ENCODE assay signal across 1 cellular context in genomic region chr9:133417541-133418461, GRCh38.
TF ChIP-seq lines count a peak whose summit lies in the region.

A gene with protein sequence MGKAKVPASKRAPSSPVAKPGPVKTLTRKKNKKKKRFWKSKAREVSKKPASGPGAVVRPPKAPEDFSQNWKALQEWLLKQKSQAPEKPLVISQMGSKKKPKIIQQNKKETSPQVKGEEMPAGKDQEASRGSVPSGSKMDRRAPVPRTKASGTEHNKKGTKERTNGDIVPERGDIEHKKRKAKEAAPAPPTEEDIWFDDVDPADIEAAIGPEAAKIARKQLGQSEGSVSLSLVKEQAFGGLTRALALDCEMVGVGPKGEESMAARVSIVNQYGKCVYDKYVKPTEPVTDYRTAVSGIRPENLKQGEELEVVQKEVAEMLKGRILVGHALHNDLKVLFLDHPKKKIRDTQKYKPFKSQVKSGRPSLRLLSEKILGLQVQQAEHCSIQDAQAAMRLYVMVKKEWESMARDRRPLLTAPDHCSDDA (minus strand): TSS chr9:133418010. CDS start chr9:133417844, 166 bp downstream.

TF ChIP-seq in HepG2, 621 proteins besides CTCF, POLR2A, EP300 and RAD21 (continued from another document and continues in another):
- TF ChIP-seq, protein P1, sequence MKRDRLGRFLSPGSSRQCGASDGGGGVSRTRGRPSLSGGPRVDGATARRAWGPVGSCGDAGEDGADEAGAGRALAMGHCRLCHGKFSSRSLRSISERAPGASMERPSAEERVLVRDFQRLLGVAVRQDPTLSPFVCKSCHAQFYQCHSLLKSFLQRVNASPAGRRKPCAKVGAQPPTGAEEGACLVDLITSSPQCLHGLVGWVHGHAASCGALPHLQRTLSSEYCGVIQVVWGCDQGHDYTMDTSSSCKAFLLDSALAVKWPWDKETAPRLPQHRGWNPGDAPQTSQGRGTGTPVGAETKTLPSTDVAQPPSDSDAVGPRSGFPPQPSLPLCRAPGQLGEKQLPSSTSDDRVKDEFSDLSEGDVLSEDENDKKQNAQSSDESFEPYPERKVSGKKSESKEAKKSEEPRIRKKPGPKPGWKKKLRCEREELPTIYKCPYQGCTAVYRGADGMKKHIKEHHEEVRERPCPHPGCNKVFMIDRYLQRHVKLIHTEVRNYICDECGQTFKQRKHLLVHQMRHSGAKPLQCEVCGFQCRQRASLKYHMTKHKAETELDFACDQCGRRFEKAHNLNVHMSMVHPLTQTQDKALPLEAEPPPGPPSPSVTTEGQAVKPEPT (CRISPR knock-in tag; IDR thresholded peaks at IDR 0.05; ENCODE audit: low read depth) = peak; percentile 60; the same call in 1 of the 2 replicates
- no peak for TF ChIP-seq ZNF570 (CRISPR knock-in tag; IDR thresholded peaks at IDR 0.05; ENCODE audit: borderline replicate concordance)
- TF ChIP-seq ZNF124 (CRISPR knock-in tag; IDR thresholded peaks at IDR 0.05) = peak; percentile 78; the same call in 1 of the 2 replicates
- peak; percentile 95 for TF ChIP-seq MTA1 (CRISPR knock-in tag; IDR thresholded peaks at IDR 0.05; ENCODE audit: borderline replicate concordance)
- peak; percentile 51; the same call in 1 of the 2 replicates for TF ChIP-seq ZNF274 (CRISPR knock-in tag; IDR thresholded peaks at IDR 0.05)
- peak; percentile 51; the same call in 1 of the 2 replicates for TF ChIP-seq MIER3 (CRISPR knock-in tag; IDR thresholded peaks at IDR 0.05; ENCODE audit: borderline replicate concordance)
- TF ChIP-seq, protein P2, sequence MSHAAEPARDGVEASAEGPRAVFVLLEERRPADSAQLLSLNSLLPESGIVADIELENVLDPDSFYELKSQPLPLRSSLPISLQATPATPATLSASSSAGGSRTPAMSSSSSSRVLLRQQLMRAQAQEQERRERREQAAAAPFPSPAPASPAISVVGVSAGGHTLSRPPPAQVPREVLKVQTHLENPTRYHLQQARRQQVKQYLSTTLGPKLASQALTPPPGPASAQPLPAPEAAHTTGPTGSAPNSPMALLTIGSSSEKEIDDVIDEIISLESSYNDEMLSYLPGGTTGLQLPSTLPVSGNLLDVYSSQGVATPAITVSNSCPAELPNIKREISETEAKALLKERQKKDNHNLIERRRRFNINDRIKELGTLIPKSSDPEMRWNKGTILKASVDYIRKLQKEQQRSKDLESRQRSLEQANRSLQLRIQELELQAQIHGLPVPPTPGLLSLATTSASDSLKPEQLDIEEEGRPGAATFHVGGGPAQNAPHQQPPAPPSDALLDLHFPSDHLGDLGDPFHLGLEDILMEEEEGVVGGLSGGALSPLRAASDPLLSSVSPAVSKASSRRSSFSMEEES (CRISPR knock-in tag; IDR thresholded peaks at IDR 0.05) = peak; percentile 39; the same call in 1 of the 2 replicates
- TF ChIP-seq, protein P3, sequence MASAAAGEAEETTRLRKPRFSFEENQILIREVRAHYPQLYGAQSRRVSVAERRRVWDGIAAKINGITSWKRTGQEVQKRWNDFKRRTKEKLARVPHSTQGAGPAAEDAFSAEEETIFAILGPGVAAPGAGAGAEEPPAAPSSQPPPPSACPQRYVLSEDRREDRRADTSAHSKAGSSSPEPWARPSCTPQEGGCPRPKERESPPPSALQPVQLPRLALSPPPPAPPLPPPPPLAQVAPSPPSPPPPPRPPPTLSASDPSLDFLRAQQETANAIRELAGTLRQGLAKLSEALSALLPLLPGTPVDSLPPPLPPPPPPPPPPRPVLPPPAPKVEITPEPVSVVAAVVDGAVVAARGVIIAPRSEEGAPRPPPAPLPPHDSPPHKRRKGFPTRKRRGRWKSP (CRISPR knock-in tag; IDR thresholded peaks at IDR 0.05) = peak; percentile 70; the same call in 1 of the 2 replicates
- TF ChIP-seq, protein P4, sequence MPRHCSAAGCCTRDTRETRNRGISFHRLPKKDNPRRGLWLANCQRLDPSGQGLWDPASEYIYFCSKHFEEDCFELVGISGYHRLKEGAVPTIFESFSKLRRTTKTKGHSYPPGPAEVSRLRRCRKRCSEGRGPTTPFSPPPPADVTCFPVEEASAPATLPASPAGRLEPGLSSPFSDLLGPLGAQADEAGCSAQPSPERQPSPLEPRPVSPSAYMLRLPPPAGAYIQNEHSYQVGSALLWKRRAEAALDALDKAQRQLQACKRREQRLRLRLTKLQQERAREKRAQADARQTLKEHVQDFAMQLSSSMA (CRISPR knock-in tag; IDR thresholded peaks at IDR 0.05) = peak; percentile 46; the same call in 1 of the 2 replicates
- peak in 1 of 2 experiments; percentile 87; a peak in 2 of 4 replicates for TF ChIP-seq ATF4 (CRISPR knock-in tag; IDR thresholded peaks at IDR 0.05)
- no peak for TF ChIP-seq ZFP62 (CRISPR knock-in tag; IDR thresholded peaks at IDR 0.05)
- peak; percentile 81; the same call in 1 of the 2 replicates for TF ChIP-seq ZNF572 (CRISPR knock-in tag; IDR thresholded peaks at IDR 0.05)
- TF ChIP-seq GTF3A (CRISPR knock-in tag; conservative IDR thresholded peaks at IDR 0.05) = no peak; the same call in 1 of the 2 replicates
- TF ChIP-seq ZNF138 (CRISPR knock-in tag; IDR thresholded peaks at IDR 0.05; ENCODE audit: low read depth) = peak; percentile 55; the same call in 1 of the 2 replicates
- TF ChIP-seq NR0B2 (CRISPR knock-in tag; IDR thresholded peaks at IDR 0.05) = peak; percentile 75; the same call in 1 of the 2 replicates
- no peak for TF ChIP-seq ZBTB1 (CRISPR knock-in tag; IDR thresholded peaks at IDR 0.05; ENCODE audit: borderline replicate concordance)
- TF ChIP-seq SALL2 (CRISPR knock-in tag; IDR thresholded peaks at IDR 0.05) = peak; percentile 83
- 0 out of 2 replicates have a peak, but pooled peaks have one; percentile 36 for TF ChIP-seq ZNF180 (CRISPR knock-in tag; IDR thresholded peaks at IDR 0.05; ENCODE audit: borderline replicate concordance, low read depth)
- peak; percentile 99 for TF ChIP-seq NR2C2 (CRISPR knock-in tag; IDR thresholded peaks at IDR 0.05; ENCODE audit: borderline replicate concordance)
- peak; percentile 48; the same call in 1 of the 2 replicates for TF ChIP-seq ZNF609 (CRISPR knock-in tag; IDR thresholded peaks at IDR 0.05; ENCODE audit: borderline replicate concordance)
- TF ChIP-seq, protein P5, sequence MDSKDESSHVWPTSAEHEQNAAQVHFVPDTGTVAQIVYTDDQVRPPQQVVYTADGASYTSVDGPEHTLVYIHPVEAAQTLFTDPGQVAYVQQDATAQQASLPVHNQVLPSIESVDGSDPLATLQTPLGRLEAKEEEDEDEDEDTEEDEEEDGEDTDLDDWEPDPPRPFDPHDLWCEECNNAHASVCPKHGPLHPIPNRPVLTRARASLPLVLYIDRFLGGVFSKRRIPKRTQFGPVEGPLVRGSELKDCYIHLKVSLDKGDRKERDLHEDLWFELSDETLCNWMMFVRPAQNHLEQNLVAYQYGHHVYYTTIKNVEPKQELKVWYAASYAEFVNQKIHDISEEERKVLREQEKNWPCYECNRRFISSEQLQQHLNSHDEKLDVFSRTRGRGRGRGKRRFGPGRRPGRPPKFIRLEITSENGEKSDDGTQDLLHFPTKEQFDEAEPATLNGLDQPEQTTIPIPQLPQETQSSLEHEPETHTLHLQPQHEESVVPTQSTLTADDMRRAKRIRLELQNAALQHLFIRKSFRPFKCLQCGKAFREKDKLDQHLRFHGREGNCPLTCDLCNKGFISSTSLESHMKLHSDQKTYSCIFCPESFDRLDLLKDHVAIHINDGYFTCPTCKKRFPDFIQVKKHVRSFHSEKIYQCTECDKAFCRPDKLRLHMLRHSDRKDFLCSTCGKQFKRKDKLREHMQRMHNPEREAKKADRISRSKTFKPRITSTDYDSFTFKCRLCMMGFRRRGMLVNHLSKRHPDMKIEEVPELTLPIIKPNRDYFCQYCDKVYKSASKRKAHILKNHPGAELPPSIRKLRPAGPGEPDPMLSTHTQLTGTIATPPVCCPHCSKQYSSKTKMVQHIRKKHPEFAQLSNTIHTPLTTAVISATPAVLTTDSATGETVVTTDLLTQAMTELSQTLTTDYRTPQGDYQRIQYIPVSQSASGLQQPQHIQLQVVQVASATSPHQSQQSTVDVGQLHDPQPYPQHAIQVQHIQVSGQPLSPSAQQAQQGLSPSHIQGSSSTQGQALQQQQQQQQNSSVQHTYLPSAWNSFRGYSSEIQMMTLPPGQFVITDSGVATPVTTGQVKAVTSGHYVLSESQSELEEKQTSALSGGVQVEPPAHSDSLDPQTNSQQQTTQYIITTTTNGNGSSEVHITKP (CRISPR knock-in tag; IDR thresholded peaks at IDR 0.05; ENCODE audit: low read depth) = peak; percentile 76; the same call in 1 of the 2 replicates
- TF ChIP-seq ZUFSP (CRISPR knock-in tag; IDR thresholded peaks at IDR 0.05; ENCODE audit: borderline replicate concordance) = no peak
- TF ChIP-seq KAT2B (IDR thresholded peaks at IDR 0.05; ENCODE audit: borderline replicate concordance, low read depth, low read length) = no peak
- no peak for TF ChIP-seq PLSCR1 (CRISPR knock-in tag; IDR thresholded peaks at IDR 0.05; ENCODE audit: borderline replicate concordance)
- TF ChIP-seq PAX8 (CRISPR knock-in tag; IDR thresholded peaks at IDR 0.05; ENCODE audit: borderline replicate concordance) = no peak; the same call in 1 of the 2 replicates
- peak; percentile 58 for TF ChIP-seq YY1 (IDR thresholded peaks at IDR 0.05; ENCODE audit: insufficient read depth, insufficient replicate concordance, low read depth, low read length)
- peak; percentile 47 for TF ChIP-seq NFYC (CRISPR knock-in tag; IDR thresholded peaks at IDR 0.05)
- peak; percentile 52; the same call in 1 of the 2 replicates for TF ChIP-seq BRD4 (CRISPR knock-in tag; IDR thresholded peaks at IDR 0.05)
